In genomic region chr2:172513935-172514586, GRCh38 we compare ENCODE assay signal across 15 cellular contexts. TPM values are rescaled to one million over a fixed set of nuclear protein-coding genes. Genes with fewer than 3 reads are reported as not detected.
DNase-seq lines count a peak whose midpoint lies in the region; ATAC-seq and TF ChIP-seq lines count a peak whose summit lies in the region.
"Had no signal": no experiment of that assay in that cellular context is flagged by ENCODE, and none has a peak within 500 bp of the region (broad histone marks: within the 10 kb centered on the region; RNA-seq: fewer than 3 reads in every experiment).

No MANE protein-coding gene starts in this region.

- peaks cover 10% of the 10 kb centered on the region; the same call in 1 of the 2 replicates for H3K9me3 ChIP-seq in OCI-LY1 (ENCODE audit: low read length)

- H4K20me1 ChIP-seq in OCI-LY1 (ENCODE audit: insufficient read depth, low read length) = no peaks in the 10 kb centered on the region

- DNase-seq in CD1c-positive myeloid dendritic cell (ENCODE audit: extremely low spot score) (peak; percentile 66), fibroblast of pulmonary artery (ENCODE audit: low read depth) (peak; percentile 5), naive B cell (peak; percentile 47), GOT3 (lab: John Stamatoyannopoulos, UW) (no peak), NCI-H2227 (lab: John Stamatoyannopoulos, UW; ENCODE audit: unreplicated experiment) (no peak)
- DNase-seq: activated CD4-positive, alpha-beta T cell treated with anti-CD3 and anti-CD28 coated beads, Interleukin-2, amount 50 U/mL, for 1 hour; glutamatergic neuron; NK-92 treated with Interleukin-12 subunit alpha and Interleukin-12 subunit beta, amount 100 ng/mL, for 24 hours; SW 1271 had no signal

- H3K27ac ChIP-seq in OCI-LY1 (ENCODE audit: low read depth, low read length, poor library complexity, severe bottlenecking) = no peak overlapping the region
- H3K27ac ChIP-seq: pancreas had no signal

- H2AFZ ChIP-seq in OCI-LY1 (ENCODE audit: low read length) = no peak overlapping the region

- no peaks in the 10 kb centered on the region for H3K79me2 ChIP-seq in OCI-LY1 (ENCODE audit: insufficient read depth, low read length)

- H3K36me3 Mint-ChIP-seq in naive B cell = peaks cover 1 to 10% of the 10 kb centered on the region in 2 donors

- no peaks in the 10 kb centered on the region for H3K9me2 ChIP-seq in OCI-LY1 (ENCODE audit: low read depth, low read length)

- no peaks in the 10 kb centered on the region for H3F3A ChIP-seq in OCI-LY1 (ENCODE audit: insufficient read depth, low read length)

- H3K27ac Mint-ChIP-seq in naive B cell = peak overlapping the region; percentile 3 to 95 (median 72)
- H3K27ac Mint-ChIP-seq: activated T-helper 2 cell treated with anti-CD3 and anti-CD28 coated beads, Interferon-gamma antibody, Interleukin-2, Interleukin-4, amounts not matched to agents 10 μg/mL and 5 μg/mL and 100 μg/mL, durations not matched to agents 14 hours and 24 hours and 36 hours had no signal

- H3K4me1 ChIP-seq in OCI-LY1 (ENCODE audit: insufficient read depth, low read length, severe bottlenecking) = peaks cover 27% of the 10 kb centered on the region
- H3K4me1 ChIP-seq: pancreas had no signal

- no peak overlapping the region for H3K9ac ChIP-seq in OCI-LY1 (ENCODE audit: low read length)

- ATAC-seq in naive B cell (ENCODE audit: low read depth in 2 of 2) (peak; percentile 78 to 79), HG02852 (IDR thresholded peaks at IDR 0.05; ENCODE audit: unreplicated experiment) (no peak), GM19035 (IDR thresholded peaks at IDR 0.05; ENCODE audit: unreplicated experiment) (no peak)
- ATAC-seq: HCT116 had no signal

- H3K4me3 Mint-ChIP-seq in naive B cell = peak overlapping the region; percentile 2 to 84 (median 62)

- H3K4me3 ChIP-seq in OCI-LY1 (ENCODE audit: low read depth, low read length, poor library complexity, severe bottlenecking) (no peak overlapping the region), fibroblast of pulmonary artery (replicated peaks; ENCODE audit: low read depth, low read length) (no peak overlapping the region)
- H3K4me3 ChIP-seq: pancreas had no signal

- no peaks in the 10 kb centered on the region for H3K27me3 ChIP-seq in OCI-LY1 (ENCODE audit: insufficient read depth, low read length)
- H3K27me3 ChIP-seq: pancreas had no signal

- H3K36me3 ChIP-seq in OCI-LY1 (ENCODE audit: insufficient read depth, low read length) = peaks cover 10% of the 10 kb centered on the region; the same call in 1 of the 2 replicates
- H3K36me3 ChIP-seq: pancreas had no signal

- H3K27me3 Mint-ChIP-seq in naive B cell = no peaks in the 10 kb centered on the region

- H3K9me3 Mint-ChIP-seq in naive B cell = peaks cover 0 to 22% (median 4%) of the 10 kb centered on the region in 7 donors

- H3K4me2 ChIP-seq in OCI-LY1 (ENCODE audit: low read length) = peak overlapping the region; percentile 18; the same call in 1 of the 2 replicates

- H3K4me1 Mint-ChIP-seq in naive B cell = peaks cover 42 to 75% (median 65%) of the 10 kb centered on the region in 3 donors

- no peak for TF ChIP-seq CTCF in OCI-LY1 (IDR thresholded peaks at IDR 0.05; ENCODE audit: low read length)
- no peak for TF ChIP-seq CTCF in fibroblast of pulmonary artery (IDR thresholded peaks at IDR 0.05; ENCODE audit: low read length, missing control alignments)

RNA-seq across cellular contexts. Expression of gene PDK1, which starts 41.8 kb away (rescaled TPM):
- 10 to 100 TPM; 24.2 to 41.4 (median 32.4) TPM for polyA plus RNA-seq in naive B cell (ENCODE audit: low read depth in 6 of 6)

Comparison
In these comparisons a context has a peak if more than half of its experiments do, and no peak if none do; other contexts are left out.
1. DNase-seq: peak in CD1c-positive myeloid dendritic cell (single experiment), fibroblast of pulmonary artery (single experiment) and naive B cell (single experiment); none in GOT3 (single experiment) and NCI-H2227 (single experiment).
2. ATAC-seq: peak in naive B cell (2 of 2); none in HG02852 (single experiment) and GM19035 (single experiment).